ENCODE assay signal across 16 cellular contexts in the genomic region with DNA sequence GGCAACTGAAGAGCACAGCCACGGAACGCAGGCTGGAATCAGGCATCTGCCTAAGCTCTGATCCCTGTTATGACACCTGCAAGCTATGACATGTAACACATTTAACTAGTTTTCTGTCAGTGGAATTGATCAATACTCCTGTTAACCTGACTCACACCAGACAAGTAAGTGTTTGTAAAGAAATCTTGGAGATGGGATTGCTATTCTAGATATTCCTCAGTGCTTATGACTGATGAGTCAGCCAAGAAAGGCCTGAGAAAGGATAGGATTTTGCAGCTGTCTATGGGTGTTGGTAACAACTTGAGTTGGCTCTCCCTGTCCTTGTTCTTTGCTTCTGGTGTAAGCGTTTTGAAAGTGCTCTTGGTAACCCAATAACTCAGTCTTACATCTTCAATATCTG.
A peak's percentile ranks its signal among the peaks of the same experiment; 100 is the strongest.
DNase-seq lines count a peak whose midpoint lies in the region; ATAC-seq and TF ChIP-seq lines count a peak whose summit lies in the region.
"Had no signal": no experiment of that assay in that cellular context is flagged by ENCODE, and none has a peak within 500 bp of the region (broad histone marks: within the 10 kb centered on the region; RNA-seq: fewer than 3 reads in every experiment).

No MANE protein-coding gene starts in this region.

- peak overlapping the region; percentile 4; the same call in 1 of the 2 replicates for H3K27ac ChIP-seq in PC-3 (ENCODE audit: low read length)

- H3K9me2 ChIP-seq in PC-3 (replicated peaks; ENCODE audit: low read length): no peaks in the 10 kb centered on the region

- H3K9ac ChIP-seq in PC-3 (ENCODE audit: low read length): no peak overlapping the region

- intact Hi-C loops in PC-3 (cut with micrococcal nuclease): no loop called here

- peak; percentile 52 for ATAC-seq in PC-3
- ATAC-seq: stimulated activated naive CD8-positive, alpha-beta T cell treated with anti-CD3 and anti-CD28 coated beads, Interleukin-15, Interleukin-2, amounts not matched to agents 100 U/mL and 50 U/mL, for 24 hours had no signal

- DNase-seq in ELR (ENCODE audit: low read depth): peak; percentile 78
- peak; percentile 83 for DNase-seq in PC-3
- peak; percentile 90 for DNase-seq in fibroblast of mammary gland (ENCODE audit: low read depth)
- DNase-seq in skeletal muscle cell (ENCODE audit: low read depth): peak; percentile 54
- DNase-seq in NCI-H1048 (lab: John Stamatoyannopoulos, UW): no peak
- no peak for DNase-seq in activated naive CD4-positive, alpha-beta T cell treated with anti-CD3 and anti-CD28 coated beads, Interleukin-2, amount 50 U/mL, for 16 hours
- no peak for DNase-seq in activated CD8-positive, alpha-beta memory T cell treated with anti-CD3 and anti-CD28 coated beads, Interleukin-2, amount 50 U/mL, for 48 hours
- DNase-seq in NCI-H1694 treated with DMSO at 0.1 percent for 48 hours (lab: John Stamatoyannopoulos, UW): no peak
- DNase-seq: activated CD4-positive, CD25-positive, alpha-beta regulatory T cell treated with anti-CD3 and anti-CD28 coated beads, Interleukin-2, amount 50 U/mL, for 72 hours; activated T-cell treated with anti-CD3 and anti-CD28 coated beads, Interleukin-2, amount 50 U/mL, for 48 hours; endodermal cell; GF-D8; NCI-H146; posterior cingulate gyrus; stimulated activated CD4-positive, alpha-beta T cell treated with anti-CD3 and anti-CD28 coated beads, Interleukin-4, amount 100 ng/mL, for 24 hours; stimulated activated naive CD8-positive, alpha-beta T cell treated with anti-CD3 and anti-CD28 coated beads, Interleukin-15, Interleukin-2, amounts not matched to agents 100 U/mL and 50 U/mL, for 24 hours had no signal

- no peaks in the 10 kb centered on the region for H4K20me1 ChIP-seq in PC-3 (ENCODE audit: low read length)

- H3K79me2 ChIP-seq in PC-3 (ENCODE audit: low read length): no peaks in the 10 kb centered on the region

- no peaks in the 10 kb centered on the region for H3K9me3 ChIP-seq in PC-3 (ENCODE audit: low read length)

- H3K4me2 ChIP-seq in PC-3 (ENCODE audit: low read length): 0 out of 2 replicates have a peak overlapping the region, but pooled peaks have one; percentile 8

- no peak overlapping the region for H3K4me3 ChIP-seq in PC-3 (ENCODE audit: low read length)
- H3K4me3 ChIP-seq in fibroblast of mammary gland (ENCODE audit: control insufficient read depth, low read depth, low read length): no peak overlapping the region
- H3K4me3 ChIP-seq in skeletal muscle cell (ENCODE audit: low read depth, low read length): no peak overlapping the region

- BruUV-seq in PC-3 (replicated peaks; lab: Mats Ljungman, UMichigan): no TSS peak

- POLR2A ChIA-PET in PC-3 (lab: Charles Lee; ENCODE audit: unreplicated experiment): no interaction called here

- peaks cover 9% of the 10 kb centered on the region for H3F3A ChIP-seq in PC-3 (ENCODE audit: low read length, unreplicated experiment)

- H3K36me3 ChIP-seq in PC-3 (ENCODE audit: low read depth, low read length): peaks cover 3% of the 10 kb centered on the region; the same call in 1 of the 2 replicates

- TF ChIP-seq CTCF in PC-3 (conservative IDR thresholded peaks at IDR 0.05; ENCODE audit: low read depth, low read length): no peak
- no peak for TF ChIP-seq CTCF in fibroblast of mammary gland (conservative IDR thresholded peaks at IDR 0.05; ENCODE audit: control insufficient read depth, insufficient read depth, low read depth, low read length)

- H3K4me1 ChIP-seq in PC-3 (ENCODE audit: insufficient read depth, low read length): peaks cover 40% of the 10 kb centered on the region

- no peaks in the 10 kb centered on the region for H3K27me3 ChIP-seq in PC-3 (ENCODE audit: low read length)

- CTCF ChIA-PET in PC-3 (lab: Charles Lee): no interaction called here

- no peak overlapping the region for H2AFZ ChIP-seq in PC-3 (ENCODE audit: low read length)

Comparison
In these comparisons a context has a peak if more than half of its experiments do, and no peak if none do; other contexts are left out.
1. DNase-seq: peak in ELR (single experiment), PC-3 (single experiment), fibroblast of mammary gland (single experiment) and skeletal muscle cell (single experiment); none in NCI-H1048 (single experiment), activated naive CD4-positive, alpha-beta T cell treated with anti-CD3 and anti-CD28 coated beads, Interleukin-2, amount 50 U/mL, for 16 hours (single experiment), activated CD8-positive, alpha-beta memory T cell treated with anti-CD3 and anti-CD28 coated beads, Interleukin-2, amount 50 U/mL, for 48 hours (single experiment) and NCI-H1694 treated with DMSO at 0.1 percent for 48 hours (single experiment).